In genomic region chr7:157088136-157088535, GRCh38 we compare ENCODE assay signal across 2 cellular contexts.
TF ChIP-seq lines count a peak whose summit lies in the region.

No MANE protein-coding gene starts in this region.

TF ChIP-seq in GM23338, 12 proteins besides CTCF, POLR2A, EP300 and RAD21:
- TF ChIP-seq ZNF331 (CRISPR knock-in tag; IDR thresholded peaks at IDR 0.05; ENCODE audit: low read depth), result no peak

TF ChIP-seq in K562, 482 proteins besides CTCF, POLR2A, EP300 and RAD21:
- TF ChIP-seq JUND (IDR thresholded peaks at IDR 0.05; ENCODE audit: borderline replicate concordance, low read depth, low read length), result no peak
- no peak for TF ChIP-seq JUND (tag; IDR thresholded peaks at IDR 0.05; ENCODE audit: borderline replicate concordance, low read depth, low read length)
- no peak for TF ChIP-seq ZNF609 (CRISPR knock-in tag; IDR thresholded peaks at IDR 0.05; ENCODE audit: borderline replicate concordance)
- no peak for TF ChIP-seq HNRNPLL (IDR thresholded peaks at IDR 0.05; ENCODE audit: low read depth, low read length, poor library complexity, severe bottlenecking)
- no peak for TF ChIP-seq CCAR2 (IDR thresholded peaks at IDR 0.05; ENCODE audit: low read depth, low read length)
- TF ChIP-seq TCF3 (CRISPR knock-in tag; IDR thresholded peaks at IDR 0.05), result no peak
- TF ChIP-seq ZSCAN29 (IDR thresholded peaks at IDR 0.05), result no peak
- no peak for TF ChIP-seq USF1 (CRISPR knock-in tag; IDR thresholded peaks at IDR 0.05)
- TF ChIP-seq CREBBP (IDR thresholded peaks at IDR 0.05; ENCODE audit: low read depth, low read length), result no peak
- no peak for TF ChIP-seq MGA (IDR thresholded peaks at IDR 0.05)
- no peak for TF ChIP-seq COPS2 (conservative IDR thresholded peaks at IDR 0.05)
- TF ChIP-seq SMAD4 (CRISPR knock-in tag; conservative IDR thresholded peaks at IDR 0.05), result no peak
- TF ChIP-seq CTBP1 (IDR thresholded peaks at IDR 0.05; ENCODE audit: borderline replicate concordance), result no peak
- TF ChIP-seq DIDO1 (tag; IDR thresholded peaks at IDR 0.05; ENCODE audit: low read depth), result no peak
